In genomic region chr1:74732071-74732946, GRCh38 we compare ENCODE assay signal across 8 cellular contexts. TPM values are rescaled to one million over a fixed set of nuclear protein-coding genes. Genes with fewer than 3 reads are reported as not detected.
DNase-seq lines count a peak whose midpoint lies in the region; ATAC-seq and TF ChIP-seq lines count a peak whose summit lies in the region.
"Not testable (repeated sequence)": the region's sequence is repeated elsewhere in the genome, so short reads cannot be mapped to it uniquely, and the experiment has no call there.

No MANE protein-coding gene starts in this region.

- WGBS in esophagus squamous epithelium, 2 donors: 15 to 28% methylated on average over 6 to 11 of the region's 17 CpGs

- not testable (repeated sequence) for H3K27me3 ChIP-seq in CD4-positive, CD25-positive, alpha-beta regulatory T cell (ENCODE audit: control insufficient read depth, insufficient read depth, low read length); esophagus squamous epithelium

- H3K36me3 Mint-ChIP-seq in CD4-positive, CD25-positive, alpha-beta regulatory T cell: peaks cover 24% of the 10 kb centered on the region
- not testable (repeated sequence) for H3K36me3 Mint-ChIP-seq in activated T-helper 1 cell treated with anti-CD3 and anti-CD28 coated beads, Interleukin-12 subunit alpha, Interleukin-12 subunit beta, Interleukin-2, Interleukin-4 antibody, amounts not matched to agents 30 ng/mL and 10 ng/mL and 1 ng/mL, durations not matched to agents 14 hours and 24 hours and 36 hours (ENCODE audit: low read depth)
- peaks cover 18% of the 10 kb centered on the region for H3K36me3 Mint-ChIP-seq in mesothelial cell of epicardium

- H3K4me1 ChIP-seq in CD4-positive, CD25-positive, alpha-beta regulatory T cell (ENCODE audit: control insufficient read depth, insufficient read depth, low read length, poor library complexity, severe bottlenecking): peaks cover 24% of the 10 kb centered on the region
- H3K4me1 ChIP-seq in esophagus squamous epithelium: peaks cover 20 to 51% (median 21%) of the 10 kb centered on the region in 3 donors

- ATAC-seq in CD4-positive, CD25-positive, alpha-beta regulatory T cell (ENCODE audit: low read depth in 2 of 2): peak; percentile 7 to 8
- ATAC-seq in GM19397 (IDR thresholded peaks at IDR 0.05; ENCODE audit: unreplicated experiment) (peak; percentile 17), HG02981 (IDR thresholded peaks at IDR 0.05; ENCODE audit: unreplicated experiment) (peak; percentile 1)

- TF ChIP-seq CTCF in esophagus squamous epithelium (IDR thresholded peaks at IDR 0.05); mesothelial cell of epicardium (IDR thresholded peaks at IDR 0.05; ENCODE audit: unreplicated experiment): not testable (repeated sequence)

- H3K4me3 Mint-ChIP-seq in CD4-positive, CD25-positive, alpha-beta regulatory T cell: peak overlapping the region; percentile 91 to 100 (median 96)
- peak overlapping the region; percentile 93 for H3K4me3 Mint-ChIP-seq in activated T-helper 1 cell treated with anti-CD3 and anti-CD28 coated beads, Interleukin-12 subunit alpha, Interleukin-12 subunit beta, Interleukin-2, Interleukin-4 antibody, amounts not matched to agents 30 ng/mL and 10 ng/mL and 1 ng/mL, durations not matched to agents 14 hours and 24 hours and 36 hours
- peak overlapping the region; percentile 89 for H3K4me3 Mint-ChIP-seq in mesothelial cell of epicardium

- TF ChIP-seq POLR2A in esophagus squamous epithelium (IDR thresholded peaks at IDR 0.05): not testable (repeated sequence)

- peaks cover 0 to 17% (median 0%) of the 10 kb centered on the region in 7 donors for H3K9me3 Mint-ChIP-seq in CD4-positive, CD25-positive, alpha-beta regulatory T cell
- not testable (repeated sequence) for H3K9me3 Mint-ChIP-seq in activated T-helper 1 cell treated with anti-CD3 and anti-CD28 coated beads, Interleukin-12 subunit alpha, Interleukin-12 subunit beta, Interleukin-2, Interleukin-4 antibody, amounts not matched to agents 30 ng/mL and 10 ng/mL and 1 ng/mL, durations not matched to agents 14 hours and 24 hours and 36 hours
- H3K9me3 Mint-ChIP-seq in mesothelial cell of epicardium: peaks cover 11% of the 10 kb centered on the region

- intact Hi-C loops in activated T-helper 1 cell treated with anti-CD3 and anti-CD28 coated beads, Interleukin-12 subunit alpha, Interleukin-12 subunit beta, Interleukin-2, Interleukin-4 antibody, amounts not matched to agents 30 ng/mL and 10 ng/mL and 1 ng/mL, durations not matched to agents 14 hours and 24 hours and 36 hours (cut with micrococcal nuclease): loop anchor here (2.0 to 10.0 kb wide), 3 partner anchors 30 to 1052 kb away; partner anchors contain the start of genes ACADM and RABGGTB
- intact Hi-C loops in esophagus squamous epithelium (cut with DNase I): not testable (repeated sequence)

- not testable (repeated sequence) for H3K9me3 ChIP-seq in CD4-positive, CD25-positive, alpha-beta regulatory T cell (ENCODE audit: control insufficient read depth in 2 of 2, low read length in 2 of 2); esophagus squamous epithelium

- not testable (repeated sequence) for DNase-seq in CD4-positive, CD25-positive, alpha-beta regulatory T cell; activated T-helper 1 cell treated with anti-CD3 and anti-CD28 coated beads, Interleukin-12 subunit alpha, Interleukin-12 subunit beta, Interleukin-2, Interleukin-4 antibody, amounts not matched to agents 30 ng/mL and 10 ng/mL and 1 ng/mL, durations not matched to agents 14 hours and 24 hours and 36 hours (ENCODE audit: low spot score); esophagus squamous epithelium (lab: John Stamatoyannopoulos, UW)
- DNase-seq in NCI-H69 (lab: John Stamatoyannopoulos, UW) (peak; percentile 50), mesothelial cell of epicardium (ENCODE audit: low spot score in 2 of 2, unreplicated experiment in 2 of 2) (peak in 1 of 2 experiments; percentile 42)
- DNase-seq in stimulated activated CD8-positive, alpha-beta memory T cell treated with anti-CD3 and anti-CD28 coated beads, Interleukin-4, amount 100 ng/mL, for 24 hours (ENCODE audit: low read depth): peak; percentile 1

- peak overlapping the region; percentile 98 for H3K4me3 ChIP-seq in CD4-positive, CD25-positive, alpha-beta regulatory T cell (ENCODE audit: low read depth, low read length)
- peak overlapping the region; percentile 60 to 85 (median 66) for H3K4me3 ChIP-seq in esophagus squamous epithelium

- H3K27me3 Mint-ChIP-seq in CD4-positive, CD25-positive, alpha-beta regulatory T cell; activated T-helper 1 cell treated with anti-CD3 and anti-CD28 coated beads, Interleukin-12 subunit alpha, Interleukin-12 subunit beta, Interleukin-2, Interleukin-4 antibody, amounts not matched to agents 30 ng/mL and 10 ng/mL and 1 ng/mL, durations not matched to agents 14 hours and 24 hours and 36 hours (ENCODE audit: insufficient read depth); mesothelial cell of epicardium (ENCODE audit: low read depth): not testable (repeated sequence)

- H3K27ac Mint-ChIP-seq in CD4-positive, CD25-positive, alpha-beta regulatory T cell: peak overlapping the region; percentile 99
- peak overlapping the region; percentile 99 for H3K27ac Mint-ChIP-seq in activated T-helper 1 cell treated with anti-CD3 and anti-CD28 coated beads, Interleukin-12 subunit alpha, Interleukin-12 subunit beta, Interleukin-2, Interleukin-4 antibody, amounts not matched to agents 30 ng/mL and 10 ng/mL and 1 ng/mL, durations not matched to agents 14 hours and 24 hours and 36 hours
- peak overlapping the region; percentile 97 for H3K27ac Mint-ChIP-seq in mesothelial cell of epicardium

- peaks cover 30 to 70% (median 46%) of the 10 kb centered on the region in 4 donors for H3K4me1 Mint-ChIP-seq in CD4-positive, CD25-positive, alpha-beta regulatory T cell
- peaks cover 37% of the 10 kb centered on the region for H3K4me1 Mint-ChIP-seq in activated T-helper 1 cell treated with anti-CD3 and anti-CD28 coated beads, Interleukin-12 subunit alpha, Interleukin-12 subunit beta, Interleukin-2, Interleukin-4 antibody, amounts not matched to agents 30 ng/mL and 10 ng/mL and 1 ng/mL, durations not matched to agents 14 hours and 24 hours and 36 hours (ENCODE audit: low read depth)
- H3K4me1 Mint-ChIP-seq in mesothelial cell of epicardium: peaks cover 32% of the 10 kb centered on the region

- H3K27ac ChIP-seq in CD4-positive, CD25-positive, alpha-beta regulatory T cell (ENCODE audit: insufficient read depth, low read length, poor library complexity, severe bottlenecking): peak overlapping the region; percentile 83
- H3K27ac ChIP-seq in esophagus squamous epithelium: peak overlapping the region; percentile 82 to 93 (median 86)

- H3K36me3 ChIP-seq in CD4-positive, CD25-positive, alpha-beta regulatory T cell (ENCODE audit: control insufficient read depth, insufficient read depth, low read length): peaks cover 15% of the 10 kb centered on the region
- peaks cover 0 to 23% (median 0%) of the 10 kb centered on the region in 3 donors for H3K36me3 ChIP-seq in esophagus squamous epithelium

RNA-seq across cellular contexts. Expression of gene CRYZ, which starts 0.5 kb away (rescaled TPM):
- total RNA-seq in CD4-positive, CD25-positive, alpha-beta regulatory T cell: 17.2 TPM
- 10 to 100 TPM; 45.4 to 89.0 (median 52.9) TPM for polyA plus RNA-seq in CD4-positive, CD25-positive, alpha-beta regulatory T cell
- total RNA-seq in activated T-helper 1 cell treated with anti-CD3 and anti-CD28 coated beads, Interleukin-12 subunit alpha, Interleukin-12 subunit beta, Interleukin-2, Interleukin-4 antibody, amounts not matched to agents 30 ng/mL and 10 ng/mL and 1 ng/mL, durations not matched to agents 14 hours and 24 hours and 36 hours: 13.7 and 16.8 TPM in 2 replicates
- total RNA-seq in esophagus squamous epithelium (10 to 100 TPM; 22.3 to 32.6 (median 27.7) TPM), mesothelial cell of epicardium (21.3 to 21.7 TPM (median 21.5 TPM) in 3 replicates)

RNA-seq across cellular contexts. Expression of gene TYW3, which starts 0.6 kb away (rescaled TPM):
- 11.4 TPM for total RNA-seq in CD4-positive, CD25-positive, alpha-beta regulatory T cell
- polyA plus RNA-seq in CD4-positive, CD25-positive, alpha-beta regulatory T cell: 10 to 100 TPM in 1 of 4 donors, 1 to 10 TPM in 3; 6.1 to 10.0 (median 9.1) TPM
- 33.7 and 39.7 TPM in 2 replicates for total RNA-seq in activated T-helper 1 cell treated with anti-CD3 and anti-CD28 coated beads, Interleukin-12 subunit alpha, Interleukin-12 subunit beta, Interleukin-2, Interleukin-4 antibody, amounts not matched to agents 30 ng/mL and 10 ng/mL and 1 ng/mL, durations not matched to agents 14 hours and 24 hours and 36 hours
- total RNA-seq in esophagus squamous epithelium: 10 to 100 TPM in 3 of 4 donors, 1 to 10 TPM in 1; 6.7 to 19.6 (median 12.3) TPM
- 12.6 to 13.3 TPM (median 12.9 TPM) in 3 replicates for total RNA-seq in mesothelial cell of epicardium

RNA-seq across cellular contexts. Expression of gene ERICH3, which starts 58.7 kb away (rescaled TPM):
- total RNA-seq in CD4-positive, CD25-positive, alpha-beta regulatory T cell: not detected
- not detected for polyA plus RNA-seq in CD4-positive, CD25-positive, alpha-beta regulatory T cell
- not detected in 2 replicates for total RNA-seq in activated T-helper 1 cell treated with anti-CD3 and anti-CD28 coated beads, Interleukin-12 subunit alpha, Interleukin-12 subunit beta, Interleukin-2, Interleukin-4 antibody, amounts not matched to agents 30 ng/mL and 10 ng/mL and 1 ng/mL, durations not matched to agents 14 hours and 24 hours and 36 hours
- total RNA-seq in esophagus squamous epithelium (not detected), mesothelial cell of epicardium (not detected in 3 replicates)
